In genomic region chr5:176837707-176838115, GRCh38 we compare ENCODE assay signal across 8 cellular contexts. TPM values are rescaled to one million over a fixed set of nuclear protein-coding genes. Genes with fewer than 3 reads are reported as not detected.
DNase-seq lines count a peak whose midpoint lies in the region; ATAC-seq and TF ChIP-seq lines count a peak whose summit lies in the region.

No MANE protein-coding gene starts in this region.

- peak; percentile 32; the same call in 1 of the 2 replicates for TF ChIP-seq RAD21 in Ishikawa (IDR thresholded peaks at IDR 0.05; ENCODE audit: low read depth)

- TF ChIP-seq EP300 in Ishikawa (IDR thresholded peaks at IDR 0.05; ENCODE audit: borderline replicate concordance): no peak

- no peak overlapping the region for H3K4me3 Mint-ChIP-seq in central memory CD8-positive, alpha-beta T cell

- TF ChIP-seq CTCF in coronary artery (IDR thresholded peaks at IDR 0.05): no peak

- no peaks in the 10 kb centered on the region for H3K9me3 Mint-ChIP-seq in central memory CD8-positive, alpha-beta T cell

- H3K4me3 ChIP-seq in coronary artery: no peak overlapping the region

- ATAC-seq in central memory CD8-positive, alpha-beta T cell (replicated peaks; ENCODE audit: extremely low read depth, poor library complexity, severe bottlenecking): peak; percentile 58
- peak; percentile 98 for ATAC-seq in left lobe of liver

- peak; percentile 90 for DNase-seq in AG08396 (ENCODE audit: low spot score)
- DNase-seq in activated CD4-positive, alpha-beta T cell treated with anti-CD3 and anti-CD28 coated beads for 4 hours: peak; percentile 39 to 48
- peak; percentile 40 to 41 for DNase-seq in central memory CD8-positive, alpha-beta T cell (ENCODE audit: low spot score in 2 of 2)
- peak; percentile 79 for DNase-seq in left lobe of liver (ENCODE audit: low spot score)
- peak; percentile 74 to 77 for DNase-seq in stimulated activated CD4-positive, alpha-beta T cell treated with anti-CD3 and anti-CD28 coated beads, Interleukin-4, amount 100 ng/mL, for 48 hours (ENCODE audit: low read depth in 2 of 2)
- no peak for DNase-seq in NCI-H526 (lab: John Stamatoyannopoulos, UW)
- no peak for DNase-seq in coronary artery (ENCODE audit: low spot score)

- H3K27ac Mint-ChIP-seq in central memory CD8-positive, alpha-beta T cell (ENCODE audit: low read depth): no peak overlapping the region

- H3K27ac ChIP-seq in coronary artery: no peak overlapping the region

- peaks cover 2% of the 10 kb centered on the region for H3K36me3 Mint-ChIP-seq in central memory CD8-positive, alpha-beta T cell (ENCODE audit: insufficient read depth)

- peaks cover 68% of the 10 kb centered on the region for H3K27me3 Mint-ChIP-seq in central memory CD8-positive, alpha-beta T cell

- H3K4me1 Mint-ChIP-seq in central memory CD8-positive, alpha-beta T cell: no peaks in the 10 kb centered on the region

TF ChIP-seq in Ishikawa, 13 proteins besides CTCF, POLR2A, EP300 and RAD21:
- TF ChIP-seq REST (IDR thresholded peaks at IDR 0.05; ENCODE audit: low read depth) (peak; percentile 100), CREB1 (IDR thresholded peaks at IDR 0.05; ENCODE audit: low read depth) (0 out of 2 replicates have a peak, but pooled peaks have one; percentile 19), USF1 (IDR thresholded peaks at IDR 0.05) (peak; percentile 36; the same call in 1 of the 2 replicates), MAX (IDR thresholded peaks at IDR 0.05) (peak; percentile 95), FOXM1 (IDR thresholded peaks at IDR 0.05; ENCODE audit: borderline replicate concordance, low read depth) (no peak), TAF1 (IDR thresholded peaks at IDR 0.05; ENCODE audit: low read depth) (no peak), NFIC (IDR thresholded peaks at IDR 0.05) (peak; percentile 48; the same call in 1 of the 2 replicates), EGR1 (IDR thresholded peaks at IDR 0.05) (no peak), TCF12 (IDR thresholded peaks at IDR 0.05; ENCODE audit: low read depth) (0 out of 2 replicates have a peak, but pooled peaks have one; percentile 40), YY1 (IDR thresholded peaks at IDR 0.05; ENCODE audit: low read depth) (peak; percentile 77), ZBTB7A (IDR thresholded peaks at IDR 0.05; ENCODE audit: low read depth) (no peak), TEAD4 (IDR thresholded peaks at IDR 0.05) (peak; percentile 58; the same call in 1 of the 2 replicates), CEBPB (IDR thresholded peaks at IDR 0.05) (no peak)

RNA-seq across cellular contexts. Expression of gene UNC5A, which starts 27.4 kb away (rescaled TPM):
- total RNA-seq in left lobe of liver: not detected

Comparison
In these comparisons a context has a peak if more than half of its experiments do, and no peak if none do; other contexts are left out.
1. DNase-seq: peak in AG08396 (single experiment), activated CD4-positive, alpha-beta T cell treated with anti-CD3 and anti-CD28 coated beads for 4 hours (2 of 2), central memory CD8-positive, alpha-beta T cell (2 of 2), left lobe of liver (single experiment) and stimulated activated CD4-positive, alpha-beta T cell treated with anti-CD3 and anti-CD28 coated beads, Interleukin-4, amount 100 ng/mL, for 48 hours (2 of 2); none in NCI-H526 (0 of 2) and coronary artery (single experiment).